In genomic region chr15:79035111-79035601, GRCh38 we compare ENCODE assay signal across 11 cellular contexts. TPM values are rescaled to one million over a fixed set of nuclear protein-coding genes. Genes with fewer than 3 reads are reported as not detected.
A peak's percentile ranks its signal among the peaks of the same experiment; 100 is the strongest.
DNase-seq lines count a peak whose midpoint lies in the region; ATAC-seq and TF ChIP-seq lines count a peak whose summit lies in the region.
"Had no signal": no experiment of that assay in that cellular context is flagged by ENCODE, and none has a peak within 500 bp of the region (broad histone marks: within the 10 kb centered on the region; RNA-seq: fewer than 3 reads in every experiment).

No MANE protein-coding gene starts in this region.

- H3K9ac ChIP-seq in Loucy (ENCODE audit: low read depth, low read length, poor library complexity, severe bottlenecking) = no peak overlapping the region

- H3K27ac Mint-ChIP-seq in CD4-positive, alpha-beta T cell = no peak overlapping the region
- H3K27ac Mint-ChIP-seq: activated CD8-positive, alpha-beta T cell treated with anti-CD3 and anti-CD28 coated beads for 36 hours; CD14-positive monocyte had no signal

- ATAC-seq in GM19438 (IDR thresholded peaks at IDR 0.05; ENCODE audit: low read depth, unreplicated experiment) (peak; percentile 65), GM21423 (IDR thresholded peaks at IDR 0.05; ENCODE audit: unreplicated experiment) (no peak)
- no peak for ATAC-seq in CD4-positive, alpha-beta T cell (ENCODE audit: poor library complexity)
- ATAC-seq: activated CD8-positive, alpha-beta T cell treated with anti-CD3 and anti-CD28 coated beads for 36 hours had no signal

- no peak overlapping the region for H2AFZ ChIP-seq in Loucy (ENCODE audit: low read length)

- H3K79me2 ChIP-seq in Loucy (ENCODE audit: insufficient read depth, low read length) = no peaks in the 10 kb centered on the region

- H3K27me3 ChIP-seq in Loucy (ENCODE audit: insufficient read depth, low read length, poor library complexity, severe bottlenecking) = no peaks in the 10 kb centered on the region
- H3K27me3 ChIP-seq in CD4-positive, alpha-beta T cell (ENCODE audit: control insufficient read depth, insufficient read depth, low read length) = no peaks in the 10 kb centered on the region

- no peaks in the 10 kb centered on the region for H3K9me2 ChIP-seq in Loucy (replicated peaks; ENCODE audit: low read depth, low read length)

- H3K36me3 ChIP-seq in Loucy (ENCODE audit: insufficient read depth, low read length) = no peaks in the 10 kb centered on the region

- H3K4me3 Mint-ChIP-seq in CD4-positive, alpha-beta T cell = no peak overlapping the region
- H3K4me3 Mint-ChIP-seq: activated CD8-positive, alpha-beta T cell treated with anti-CD3 and anti-CD28 coated beads for 36 hours had no signal

- 0 out of 2 replicates have a peak, but pooled peaks have one; percentile 24 for TF ChIP-seq CTCF in Loucy (conservative IDR thresholded peaks at IDR 0.05; ENCODE audit: low read length)
- no peak for TF ChIP-seq CTCF in CD4-positive, alpha-beta T cell (IDR thresholded peaks at IDR 0.05)

- H3K4me2 ChIP-seq in Loucy (ENCODE audit: low read depth, low read length, poor library complexity, severe bottlenecking) = no peak overlapping the region

- H3K4me1 Mint-ChIP-seq in CD4-positive, alpha-beta T cell (ENCODE audit: low read depth) = no peaks in the 10 kb centered on the region

- H3K9me3 ChIP-seq in Loucy (ENCODE audit: insufficient read depth, low read depth, low read length) = no peaks in the 10 kb centered on the region
- H3K9me3 ChIP-seq in CD4-positive, alpha-beta T cell (ENCODE audit: control insufficient read depth, low read length) = no peaks in the 10 kb centered on the region

- no peaks in the 10 kb centered on the region for H4K20me1 ChIP-seq in Loucy (ENCODE audit: insufficient read depth, low read length, poor library complexity, severe bottlenecking)

- H3K4me1 ChIP-seq in Loucy (ENCODE audit: insufficient read depth, low read length, poor library complexity, severe bottlenecking) = no peaks in the 10 kb centered on the region

- H3F3A ChIP-seq in Loucy (ENCODE audit: low read depth) = no peaks in the 10 kb centered on the region

- no peaks in the 10 kb centered on the region for H3K36me3 Mint-ChIP-seq in CD4-positive, alpha-beta T cell (ENCODE audit: low read depth)
- H3K36me3 Mint-ChIP-seq: CD14-positive monocyte had no signal

- H3K27ac ChIP-seq in CD4-positive, alpha-beta T cell (ENCODE audit: low read depth, low read length) = no peak overlapping the region

- DNase-seq in AG08395 (ENCODE audit: low spot score) (peak; percentile 16), islet precursor cell (peak; percentile 63), NCI-H128 (lab: John Stamatoyannopoulos, UW; ENCODE audit: unreplicated experiment) (no peak), NCI-H1092 (lab: John Stamatoyannopoulos, UW) (no peak)
- DNase-seq in CD4-positive, alpha-beta T cell = no peak
- DNase-seq: activated CD8-positive, alpha-beta T cell treated with anti-CD3 and anti-CD28 coated beads for 36 hours; OCI-M1 had no signal

- peaks cover 29% of the 10 kb centered on the region for H3K27me3 Mint-ChIP-seq in CD4-positive, alpha-beta T cell

- H3K4me3 ChIP-seq in Loucy (ENCODE audit: low read length, poor library complexity, severe bottlenecking) = no peak overlapping the region

- CTCF ChIA-PET in CD4-positive, alpha-beta T cell (lab: Charles Lee) = no interaction called here

- intact Hi-C loops in CD4-positive, alpha-beta T cell (cut with DNase I, micrococcal nuclease) = no loop called here

- no peaks in the 10 kb centered on the region for H3K9me3 Mint-ChIP-seq in CD4-positive, alpha-beta T cell
- H3K9me3 Mint-ChIP-seq: activated CD8-positive, alpha-beta T cell treated with anti-CD3 and anti-CD28 coated beads for 36 hours had no signal

- POLR2A ChIA-PET in CD4-positive, alpha-beta T cell (lab: Charles Lee) = no interaction called here

RNA-seq across cellular contexts. Expression of gene RASGRF1, which starts 55.4 kb away (rescaled TPM):
- not detected for total RNA-seq in CD4-positive, alpha-beta T cell
- total RNA-seq: activated CD8-positive, alpha-beta T cell treated with anti-CD3 and anti-CD28 coated beads for 36 hours had no signal

Comparison
In these comparisons a context has a peak if more than half of its experiments do, and no peak if none do; other contexts are left out.
1. DNase-seq: peak in AG08395 (single experiment) and islet precursor cell (single experiment); none in CD4-positive, alpha-beta T cell (0 of 10), NCI-H128 (single experiment) and NCI-H1092 (single experiment).